In genomic region chr4:1237981-1238675, GRCh38 we compare ENCODE assay signal across 16 cellular contexts. TPM values are rescaled to one million over a fixed set of nuclear protein-coding genes. Genes with fewer than 3 reads are reported as not detected.
DNase-seq lines count a peak whose midpoint lies in the region; ATAC-seq, FAIRE-seq and TF ChIP-seq lines count a peak whose summit lies in the region.
"Had no signal": no experiment of that assay in that cellular context is flagged by ENCODE, and none has a peak within 500 bp of the region (broad histone marks: within the 10 kb centered on the region; RNA-seq: fewer than 3 reads in every experiment).

No MANE protein-coding gene starts in this region.

- H3K4me3 Mint-ChIP-seq in T-helper 17 cell = no peak overlapping the region
- H3K4me3 Mint-ChIP-seq: stimulated activated naive CD8-positive, alpha-beta T cell treated with anti-CD3 and anti-CD28 coated beads, Interleukin-15, Interleukin-2, amounts not matched to agents 100 ng/mL and 50 ng/mL, for 24 hours; T-helper 2 cell treated with Interferon-gamma antibody and Interleukin-4, amounts not matched to agents 5 μg/mL and 100 μg/mL, for 36 hours had no signal

- no peak for TF ChIP-seq CTCF in GM06990 (IDR thresholded peaks at IDR 0.05; ENCODE audit: insufficient read depth, low read length, poor library complexity, severe bottlenecking)
- no peak for TF ChIP-seq CTCF in kidney (IDR thresholded peaks at IDR 0.05; ENCODE audit: borderline replicate concordance, extremely low read depth, insufficient read depth)
- TF ChIP-seq CTCF in psoas muscle (IDR thresholded peaks at IDR 0.05) = no peak

- H3K4me3 ChIP-seq in GM06990 (replicated peaks; ENCODE audit: low read depth, low read length) (no peak overlapping the region), kidney (ENCODE audit: low read length in 2 of 2) (no peak overlapping the region), psoas muscle (no peak overlapping the region)

- H3K36me3 ChIP-seq in GM06990 (ENCODE audit: control insufficient read depth, insufficient read depth, low read length) = peaks cover 44% of the 10 kb centered on the region
- H3K36me3 ChIP-seq in kidney (ENCODE audit: control insufficient read depth in 1 of 2, insufficient read depth in 2 of 2, low read length in 2 of 2) = peaks cover 10 to 35% of the 10 kb centered on the region in 2 donors
- peaks cover 0 to 47% of the 10 kb centered on the region in 2 donors for H3K36me3 ChIP-seq in psoas muscle (ENCODE audit: insufficient read depth in 1 of 2, low read depth in 1 of 2)

- intact Hi-C loops in kidney (cut with DNase I) = no loop called here
- intact Hi-C loops in psoas muscle (cut with DNase I) = no loop called here

- H3K36me3 Mint-ChIP-seq in T-helper 17 cell (ENCODE audit: low read depth) = no peaks in the 10 kb centered on the region

- H3K4me1 ChIP-seq in kidney (ENCODE audit: control insufficient read depth in 1 of 2, insufficient read depth in 1 of 2, low read depth in 1 of 2, low read length in 2 of 2) (peaks cover 3 to 31% of the 10 kb centered on the region in 2 donors), psoas muscle (peaks cover 32% of the 10 kb centered on the region)

- peak overlapping the region; percentile 45 for H3K27ac Mint-ChIP-seq in T-helper 17 cell
- H3K27ac Mint-ChIP-seq: activated T-helper 2 cell treated with anti-CD3 and anti-CD28 coated beads, Interferon-gamma antibody, Interleukin-2, Interleukin-4, amounts not matched to agents 10 μg/mL and 5 μg/mL and 100 μg/mL, durations not matched to agents 14 hours and 24 hours and 36 hours; stimulated activated naive CD8-positive, alpha-beta T cell treated with anti-CD3 and anti-CD28 coated beads, Interleukin-15, Interleukin-2, amounts not matched to agents 100 ng/mL and 50 ng/mL, for 24 hours; T-helper 2 cell treated with Interferon-gamma antibody and Interleukin-4, amounts not matched to agents 5 μg/mL and 100 μg/mL, for 36 hours had no signal

- WGBS in psoas muscle, 3 donors = 91 to 93% (median 92%) methylated on average over 39 of the region's 39 CpGs

- H3K9ac ChIP-seq in kidney (ENCODE audit: low read length in 2 of 2) = no peak overlapping the region

- no peak overlapping the region for H3K27ac ChIP-seq in kidney (ENCODE audit: low read depth in 2 of 2, low read length in 2 of 2)
- peak overlapping the region; percentile 67 for H3K27ac ChIP-seq in psoas muscle

- H3K27me3 ChIP-seq in GM06990 (replicated peaks; ENCODE audit: control insufficient read depth, insufficient read depth, low read length) = no peaks in the 10 kb centered on the region
- H3K27me3 ChIP-seq in psoas muscle (ENCODE audit: insufficient read depth in 3 of 3, low read length in 2 of 3) = no peaks in the 10 kb centered on the region

- FAIRE-seq in kidney (lab: Jason Lieb, UNC) (no peak), RCC 7860 (lab: Jason Lieb, UNC) (no peak)
- FAIRE-seq: astrocyte had no signal

- no peak for ATAC-seq in T-helper 17 cell
- no peak for ATAC-seq in psoas muscle
- no peak for ATAC-seq in HG03095 (IDR thresholded peaks at IDR 0.05; ENCODE audit: unreplicated experiment)
- ATAC-seq: left colon had no signal

- H3K9me3 ChIP-seq in T-helper 17 cell (ENCODE audit: control insufficient read depth, low read length, poor library complexity, severe bottlenecking) (no peaks in the 10 kb centered on the region), kidney (ENCODE audit: control insufficient read depth in 1 of 2, low read length in 2 of 2) (no peaks in the 10 kb centered on the region), psoas muscle (no peaks in the 10 kb centered on the region)

- DNase-seq in GM06990 (ENCODE audit: extremely low read depth, insufficient read length) (peak; percentile 25), T-helper 17 cell (peak in 1 of 3 donors; percentile 8), kidney (peak; percentile 73), psoas muscle (peak in 1 of 2 donors; percentile 49), SHP77 (lab: John Stamatoyannopoulos, UW) (no peak), RCC 7860 (ENCODE audit: low spot score) (no peak), NCI-H2081 (lab: John Stamatoyannopoulos, UW) (no peak)
- DNase-seq: NCI-H1694 treated with DMSO at 0.1 percent for 48 hours, NCI-H446, SIG-M5 had no signal

- no peaks in the 10 kb centered on the region for H3K27me3 Mint-ChIP-seq in T-helper 17 cell
- H3K27me3 Mint-ChIP-seq: stimulated activated naive CD8-positive, alpha-beta T cell treated with anti-CD3 and anti-CD28 coated beads, Interleukin-15, Interleukin-2, amounts not matched to agents 100 ng/mL and 50 ng/mL, for 24 hours had no signal

- H3K4me1 Mint-ChIP-seq in T-helper 17 cell = peaks cover 21% of the 10 kb centered on the region

RNA-seq across cellular contexts. Expression of gene CTBP1, which starts 10.8 kb away (rescaled TPM):
- total RNA-seq in T-helper 17 cell (100 to 1,000 TPM; 164 to 184 TPM), kidney (170 TPM), psoas muscle (100 to 1,000 TPM; 122 to 165 (median 142) TPM)
- polyA plus RNA-seq in kidney (ENCODE audit: insufficient read depth, low read depth, low replicate concordance) (96.1 TPM), psoas muscle (100 to 1,000 TPM; 109 to 156 (median 116) TPM)

RNA-seq across cellular contexts. Expression of gene MAEA, which starts 51.6 kb away (rescaled TPM):
- 10 to 100 TPM; 46.9 to 75.8 TPM for total RNA-seq in T-helper 17 cell
- 75.2 TPM for total RNA-seq in kidney
- polyA plus RNA-seq in kidney (ENCODE audit: insufficient read depth, low read depth, low replicate concordance) = 65.0 TPM
- 10 to 100 TPM; 26.7 to 39.6 (median 33.2) TPM for total RNA-seq in psoas muscle
- 10 to 100 TPM; 30.3 to 41.6 (median 38.9) TPM for polyA plus RNA-seq in psoas muscle

Comparison
In these comparisons a context has a peak if more than half of its experiments do, and no peak if none do; other contexts are left out.
1. DNase-seq: peak in GM06990 (single experiment) and kidney (single experiment); none in SHP77 (0 of 2), RCC 7860 (single experiment) and NCI-H2081 (0 of 2).